ENCODE assay signal across 8 cellular contexts in the genomic region with DNA sequence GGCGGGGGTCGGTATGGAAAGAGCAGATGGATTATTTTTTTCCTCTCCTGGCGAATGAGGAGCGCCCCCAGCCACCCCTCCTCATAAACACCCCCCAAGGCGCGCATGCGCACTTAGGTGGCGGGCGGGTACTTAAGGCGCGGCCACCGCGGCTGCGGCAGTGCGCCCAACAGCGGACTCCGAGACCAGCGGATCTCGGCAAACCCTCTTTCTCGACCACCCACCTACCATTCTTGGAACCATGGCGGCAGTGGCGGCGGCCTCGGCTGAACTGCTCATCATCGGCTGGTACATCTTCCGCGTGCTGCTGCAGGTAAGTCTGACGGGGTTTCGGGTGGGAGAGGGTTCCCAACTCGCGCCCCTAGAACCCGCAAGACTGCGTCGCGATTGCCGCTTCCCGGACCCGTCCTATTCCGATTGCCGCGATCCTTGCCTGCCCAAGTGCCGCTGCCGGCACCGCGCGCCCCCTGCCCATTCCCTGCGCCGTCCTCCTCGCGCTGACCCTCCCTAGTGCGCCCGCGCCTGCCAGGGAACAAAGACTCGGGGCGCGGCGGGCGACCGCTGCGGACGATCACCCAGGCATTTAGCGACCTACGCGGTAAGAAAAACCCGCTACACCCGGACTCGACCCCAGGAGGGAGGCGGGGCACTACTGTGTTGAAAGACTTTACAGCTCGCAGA. TPM values are rescaled to one million over a fixed set of nuclear protein-coding genes. Genes with fewer than 3 reads are reported as not detected.
DNase-seq lines count a peak whose midpoint lies in the region; ATAC-seq lines count a peak whose summit lies in the region.
"Had no signal": no experiment of that assay in that cellular context is flagged by ENCODE, and none has a peak within 500 bp of the region (broad histone marks: within the 10 kb centered on the region; RNA-seq: fewer than 3 reads in every experiment).

A gene with protein sequence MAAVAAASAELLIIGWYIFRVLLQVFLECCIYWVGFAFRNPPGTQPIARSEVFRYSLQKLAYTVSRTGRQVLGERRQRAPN (plus strand): TSS at position 160 of the 681 bp plus-strand sequence. CDS start 82 bp downstream, at position 242.

- H3K4me1 ChIP-seq in HUES64 (ENCODE audit: insufficient read depth, low read length) (peaks cover 49% of the 10 kb centered on the region), iPS-18a (ENCODE audit: control insufficient read depth, low read depth, low read length) (peaks cover 45% of the 10 kb centered on the region)

- ATAC-seq in stimulated activated effector memory CD8-positive, alpha-beta T cell treated with anti-CD3 and anti-CD28 coated beads, Interleukin-12 subunit alpha, Interleukin-12 subunit beta, amount 100 ng/mL, for 72 hours = no peak
- ATAC-seq in HG03159 (IDR thresholded peaks at IDR 0.05; ENCODE audit: unreplicated experiment) = no peak
- ATAC-seq in activated CD4-positive, CD25-positive, alpha-beta regulatory T cell treated with anti-CD3 and anti-CD28 coated beads, Interleukin-2, amount 50 U/mL, for 24 hours = no peak

- no peak for DNase-seq in stimulated activated effector memory CD8-positive, alpha-beta T cell treated with anti-CD3 and anti-CD28 coated beads, Interleukin-12 subunit alpha, Interleukin-12 subunit beta, amount 100 ng/mL, for 72 hours (ENCODE audit: low spot score in 2 of 2)
- no peak for DNase-seq in ureter (ENCODE audit: low spot score)
- DNase-seq: activated gamma-delta T cell treated with Interleukin-2 at 50 U/mL for 16 hours had no signal

- H3K4me3 Mint-ChIP-seq in activated naive CD8-positive, alpha-beta T cell = peak within 1 kb of the TSS; percentile 61
- peak within 1 kb of the TSS; percentile 60 for H3K4me3 Mint-ChIP-seq in stimulated activated effector memory CD8-positive, alpha-beta T cell treated with anti-CD3 and anti-CD28 coated beads, Interleukin-12 subunit alpha, Interleukin-12 subunit beta, amount 100 ng/mL, for 72 hours

- H3K9me3 ChIP-seq in HUES64 (ENCODE audit: insufficient read depth, low read depth, low read length) = no peaks in the 10 kb centered on the region
- H3K9me3 ChIP-seq in iPS-18a (ENCODE audit: control insufficient read depth, low read depth, low read length) = no peaks in the 10 kb centered on the region

- H3K9ac ChIP-seq in HUES64 (ENCODE audit: low read depth, low read length) (peak within 1 kb of the TSS; percentile 68), iPS-18a (ENCODE audit: low read length) (peak within 1 kb of the TSS; percentile 48)

- H3K27me3 ChIP-seq in HUES64 (ENCODE audit: insufficient read depth, low read length) = no peaks in the 10 kb centered on the region
- peaks cover 11% of the 10 kb centered on the region for H3K27me3 ChIP-seq in iPS-18a (ENCODE audit: control insufficient read depth, insufficient read depth, low read length)

- peaks cover 59% of the 10 kb centered on the region for H3K4me1 Mint-ChIP-seq in activated naive CD8-positive, alpha-beta T cell (ENCODE audit: low read depth)
- H3K4me1 Mint-ChIP-seq in stimulated activated effector memory CD8-positive, alpha-beta T cell treated with anti-CD3 and anti-CD28 coated beads, Interleukin-12 subunit alpha, Interleukin-12 subunit beta, amount 100 ng/mL, for 72 hours = peaks cover 73% of the 10 kb centered on the region

- WGBS in HUES64 = 85% methylated on average over 69 of the region's 69 CpGs

- H3K36me3 ChIP-seq in HUES64 (ENCODE audit: insufficient read depth, low read length) (peaks cover 14% of the 10 kb centered on the region), iPS-18a (ENCODE audit: control insufficient read depth, low read depth, low read length) (peaks cover 3% of the 10 kb centered on the region)

- H3K36me3 Mint-ChIP-seq in activated naive CD8-positive, alpha-beta T cell = peaks cover 4% of the 10 kb centered on the region
- peaks cover 50% of the 10 kb centered on the region for H3K36me3 Mint-ChIP-seq in stimulated activated effector memory CD8-positive, alpha-beta T cell treated with anti-CD3 and anti-CD28 coated beads, Interleukin-12 subunit alpha, Interleukin-12 subunit beta, amount 100 ng/mL, for 72 hours

- no peak within 1 kb of the TSS for H3K27ac Mint-ChIP-seq in activated naive CD8-positive, alpha-beta T cell
- no peak within 1 kb of the TSS for H3K27ac Mint-ChIP-seq in stimulated activated effector memory CD8-positive, alpha-beta T cell treated with anti-CD3 and anti-CD28 coated beads, Interleukin-12 subunit alpha, Interleukin-12 subunit beta, amount 100 ng/mL, for 72 hours

- H3K27ac ChIP-seq in HUES64 (ENCODE audit: low read depth, low read length) (peak within 1 kb of the TSS; percentile 47; the same call in 1 of the 2 replicates), iPS-18a (ENCODE audit: low read length) (no peak within 1 kb of the TSS)

- H3K9me3 Mint-ChIP-seq in activated naive CD8-positive, alpha-beta T cell (ENCODE audit: low read depth) = no peaks in the 10 kb centered on the region
- no peaks in the 10 kb centered on the region for H3K9me3 Mint-ChIP-seq in stimulated activated effector memory CD8-positive, alpha-beta T cell treated with anti-CD3 and anti-CD28 coated beads, Interleukin-12 subunit alpha, Interleukin-12 subunit beta, amount 100 ng/mL, for 72 hours

- H3K4me3 ChIP-seq in HUES64 (ENCODE audit: low read length) (peak within 1 kb of the TSS; percentile 57), iPS-18a (ENCODE audit: low read length) (peak within 1 kb of the TSS; percentile 60)

- no peaks in the 10 kb centered on the region for H3K27me3 Mint-ChIP-seq in activated naive CD8-positive, alpha-beta T cell

RNA-seq across cellular contexts. Expression of the gene that starts here (rescaled TPM):
- polyA plus RNA-seq in HUES64 (2013, experiment 1 of 2) = 93.2 TPM
- polyA plus RNA-seq in HUES64 (2013, experiment 2 of 2) = 98.6 TPM
- 0.52 TPM for total RNA-seq in ureter
